ENCODE assay signal across 8 cellular contexts in genomic region chr6:43436577-43437282, GRCh38. TPM values are rescaled to one million over a fixed set of nuclear protein-coding genes. Genes with fewer than 3 reads are reported as not detected.
DNase-seq lines count a peak whose midpoint lies in the region; ATAC-seq and TF ChIP-seq lines count a peak whose summit lies in the region.

No MANE protein-coding gene starts in this region.

- no peaks in the 10 kb centered on the region; the same call in 1 of the 2 replicates for H4K20me1 ChIP-seq in IMR-90 (ENCODE audit: insufficient read depth, low read length)

- H3K9me1 ChIP-seq in IMR-90 (ENCODE audit: insufficient read depth, low read length), result peaks cover 18% of the 10 kb centered on the region; the same call in 1 of the 2 replicates

- no peak for TF ChIP-seq CTCF in IMR-90 (conservative IDR thresholded peaks at IDR 0.05; ENCODE audit: low read depth, low read length)
- no peak for TF ChIP-seq CTCF in endodermal cell (conservative IDR thresholded peaks at IDR 0.05)

- H3K4me2 ChIP-seq in IMR-90 (ENCODE audit: low read depth, low read length), result no peak overlapping the region; the same call in 1 of the 2 replicates

- H3K27me3 ChIP-seq in ACC112 (ENCODE audit: insufficient read depth, low read length) (no peaks in the 10 kb centered on the region), IMR-90 (ENCODE audit: control insufficient read depth, insufficient read depth, low read length) (no peaks in the 10 kb centered on the region), endodermal cell (ENCODE audit: control insufficient read depth, insufficient read depth, low read length, poor library complexity, severe bottlenecking) (no peaks in the 10 kb centered on the region), muscle layer of colon (ENCODE audit: control insufficient read depth in 1 of 2, insufficient read depth in 2 of 2, low read length in 2 of 2) (no peaks in the 10 kb centered on the region)

- dilution Hi-C loops in IMR-90 (cut with HindIII; ENCODE audit: low sequenced_read_pairs, unreplicated experiment), result no loop called here

- in situ Hi-C loops in IMR-90 (cut with MboI; ENCODE audit: low sequenced_read_pairs), result no loop called here

- H2BK120ac ChIP-seq in IMR-90 (ENCODE audit: low read depth, low read length), result no peak overlapping the region

- CTCF ChIA-PET in IMR-90 (lab: Yijun Ruan, JAX), result interaction anchor here (0.6 kb wide), 2 partner anchors 18 to 240 kb away, joined by 3 to 5 read pairs; no protein-coding TSS in a partner anchor

- no TSS peak for BruUV-seq in IMR-90 (replicated peaks; lab: Mats Ljungman, UMichigan)

- no peaks in the 10 kb centered on the region for H3K4me1 Mint-ChIP-seq in endodermal cell

- H3K4me1 ChIP-seq in ACC112 (ENCODE audit: control insufficient read depth, insufficient read depth, low read length, unreplicated experiment), result peaks cover 23% of the 10 kb centered on the region
- H3K4me1 ChIP-seq in IMR-90 (ENCODE audit: control insufficient read depth, insufficient read depth, low read length), result peaks cover 16% of the 10 kb centered on the region
- no peaks in the 10 kb centered on the region for H3K4me1 ChIP-seq in endodermal cell (ENCODE audit: control insufficient read depth, insufficient read depth, low read length)
- peaks cover 23% of the 10 kb centered on the region for H3K4me1 ChIP-seq in muscle layer of colon (ENCODE audit: insufficient read depth, low read length)

- peak overlapping the region; percentile 23 for H4K91ac ChIP-seq in IMR-90 (ENCODE audit: insufficient read depth, low read depth, low read length)

- peak overlapping the region; percentile 25; the same call in 1 of the 2 replicates for H3K56ac ChIP-seq in IMR-90 (ENCODE audit: extremely low read depth, insufficient read depth, low read length)

- peaks cover 3 to 5% of the 10 kb centered on the region in 2 experiments; a peak in 2 of 4 replicates for H3K79me1 ChIP-seq in IMR-90 (ENCODE audit: low read depth in 1 of 2, low read length in 2 of 2)

- peak overlapping the region; percentile 4 for H2AK9ac ChIP-seq in IMR-90 (replicated peaks; ENCODE audit: low read depth, low read length, poor library complexity)

- whole genome bisulfite sequencing in IMR-90 (ENCODE audit: extremely low coverage in 2 of 2, insufficient read length in 1 of 2), 2 experiments, result 71% methylated on average over 1 of the region's 5 CpGs; no CpG with 5 or more reads in 1 of the 2 experiments
- 83 to 93% methylated on average over 3 to 5 of the region's 5 CpGs for WGBS in endodermal cell (ENCODE audit: insufficient coverage in 1 of 2, insufficient read length in 1 of 2), 2 experiments

- H3K36me3 Mint-ChIP-seq in endodermal cell (ENCODE audit: low read depth), result peaks cover 31% of the 10 kb centered on the region

- no peak overlapping the region for H2BK5ac ChIP-seq in IMR-90 (ENCODE audit: low read depth, low read length, poor library complexity, severe bottlenecking)

- H3K14ac ChIP-seq in IMR-90 (replicated peaks; ENCODE audit: low read depth, low read length), result no peak overlapping the region

- 0 out of 2 replicates have a peak overlapping the region, but pooled peaks have one; percentile 4 for H3K27ac ChIP-seq in ACC112 (ENCODE audit: low read depth, low read length)
- H3K27ac ChIP-seq in IMR-90 (ENCODE audit: insufficient read depth, low read length), result peak overlapping the region; percentile 68; the same call in 1 of the 2 replicates
- no peak overlapping the region for H3K27ac ChIP-seq in endodermal cell (ENCODE audit: low read depth, low read length)
- peak overlapping the region; percentile 60 for H3K27ac ChIP-seq in muscle layer of colon (ENCODE audit: low read depth, low read length)

- no peak overlapping the region; the same call in 1 of the 2 replicates for H4K5ac ChIP-seq in IMR-90 (ENCODE audit: low read depth, low read length)

- H3K9me3 ChIP-seq in IMR-90 (ENCODE audit: control insufficient read depth, insufficient read depth, low read length) (no peaks in the 10 kb centered on the region), endodermal cell (ENCODE audit: control insufficient read depth, low read length) (no peaks in the 10 kb centered on the region), muscle layer of colon (ENCODE audit: low read length) (no peaks in the 10 kb centered on the region)

- peak overlapping the region; percentile 4 for H3K4ac ChIP-seq in IMR-90 (ENCODE audit: low read depth, low read length)

- TF ChIP-seq RAD21 in IMR-90 (IDR thresholded peaks at IDR 0.05; ENCODE audit: low read length), result no peak

- no peaks in the 10 kb centered on the region for H3K79me2 ChIP-seq in ACC112 (ENCODE audit: control insufficient read depth, insufficient read depth, low read length, unreplicated experiment)

- H3K18ac ChIP-seq in IMR-90 (ENCODE audit: low read depth, low read length), result no peak overlapping the region; the same call in 1 of the 2 replicates

- no peaks in the 10 kb centered on the region for H3K9me3 Mint-ChIP-seq in endodermal cell

- DNase-seq in IMR-90 (peak; percentile 65), endodermal cell (no peak), middle frontal gyrus (ENCODE audit: extremely low spot score, low spot score) (no peak), OCI-M2 (lab: John Stamatoyannopoulos, UW; ENCODE audit: unreplicated experiment) (no peak)

- intact Hi-C loops in IMR-90 (cut with micrococcal nuclease), result loop anchor here (1.0 kb wide), 1 partner anchor 41 kb away; the partner anchor contains the start of gene TJAP1

- POLR2A ChIA-PET in IMR-90 (lab: Charles Lee; ENCODE audit: unreplicated experiment), result interaction anchor here (0.6 kb wide), 2 partner anchors 16 to 37 kb away, joined by 3 to 4 read pairs; no protein-coding TSS in a partner anchor

- no peak overlapping the region for H3K4me3 Mint-ChIP-seq in endodermal cell

- 0 out of 2 replicates have a peak overlapping the region, but pooled peaks have one; percentile 46 for H2AK5ac ChIP-seq in IMR-90 (ENCODE audit: low read depth, low read length)

- no peak overlapping the region for H2BK20ac ChIP-seq in IMR-90 (ENCODE audit: low read depth, low read length)

- TF ChIP-seq POLR2A in IMR-90 (IDR thresholded peaks at IDR 0.05; ENCODE audit: low read depth, low read length), result no peak

- H3K27ac Mint-ChIP-seq in endodermal cell, result peak overlapping the region; percentile 70

- H3K27me3 Mint-ChIP-seq in endodermal cell (ENCODE audit: insufficient read depth), result no peaks in the 10 kb centered on the region

- H3K4me3 ChIP-seq in ACC112 (ENCODE audit: low read depth, low read length), result no peak overlapping the region
- no peak overlapping the region for H3K4me3 ChIP-seq in IMR-90 (ENCODE audit: insufficient read depth, low read depth, low read length)
- H3K4me3 ChIP-seq in endodermal cell (ENCODE audit: low read length), result no peak overlapping the region
- H3K4me3 ChIP-seq in muscle layer of colon (ENCODE audit: low read depth in 1 of 2, low read length in 2 of 2), result no peak overlapping the region

- peak; percentile 74 for ATAC-seq in IMR-90 (ENCODE audit: low read depth)
- ATAC-seq in HG03520 (IDR thresholded peaks at IDR 0.05; ENCODE audit: unreplicated experiment), result no peak
- no peak for ATAC-seq in GM21390 (IDR thresholded peaks at IDR 0.05; ENCODE audit: unreplicated experiment)

- H3K9ac ChIP-seq in IMR-90 (ENCODE audit: low read depth, low read length) (peak overlapping the region; percentile 21; the same call in 1 of the 2 replicates), endodermal cell (ENCODE audit: extremely low read depth, low read length, poor library complexity, severe bottlenecking) (no peak overlapping the region), muscle layer of colon (ENCODE audit: low read length) (no peak overlapping the region)

- H2AFZ ChIP-seq in ACC112 (ENCODE audit: low read length, unreplicated experiment) (no peak overlapping the region), IMR-90 (replicated peaks; ENCODE audit: low read length, poor library complexity) (no peak overlapping the region)

- no peak overlapping the region for H2BK15ac ChIP-seq in IMR-90 (ENCODE audit: low read depth, low read length)

- H3K23ac ChIP-seq in IMR-90 (ENCODE audit: low read depth, low read length), result no peak overlapping the region

- H3K36me3 ChIP-seq in ACC112 (ENCODE audit: insufficient read depth, low read length), result peaks cover 11% of the 10 kb centered on the region; the same call in 1 of the 2 replicates
- H3K36me3 ChIP-seq in IMR-90 (ENCODE audit: control insufficient read depth, insufficient read depth, low read length), result peaks cover 26% of the 10 kb centered on the region
- peaks cover 24% of the 10 kb centered on the region for H3K36me3 ChIP-seq in endodermal cell (ENCODE audit: control insufficient read depth, insufficient read depth, low read length)
- peaks cover 39% of the 10 kb centered on the region for H3K36me3 ChIP-seq in muscle layer of colon (ENCODE audit: insufficient read depth, low read length)

- peak overlapping the region in 1 of 2 experiments; percentile 49; a peak in 1 of 4 replicates for H4K8ac ChIP-seq in IMR-90 (ENCODE audit: low read depth in 2 of 2, low read length in 2 of 2)

TF ChIP-seq in IMR-90, 13 proteins besides CTCF, POLR2A, EP300 and RAD21 (continues in another document):
- TF ChIP-seq RFX5 (IDR thresholded peaks at IDR 0.05; ENCODE audit: low read depth, low read length), result no peak
- no peak for TF ChIP-seq MAFK (IDR thresholded peaks at IDR 0.05; ENCODE audit: low read depth, low read length)

RNA-seq across cellular contexts. Expression of gene ABCC10, which starts 9.4 kb away (rescaled TPM):
- total RNA-seq in IMR-90 (2012; rRNA removed), result 4.7 and 7.0 TPM in 2 replicates
- 26.3 and 28.0 TPM in 2 replicates for polyA plus RNA-seq in IMR-90 (2012; rRNA removed)
- polyA plus RNA-seq in IMR-90 (2012; cell fraction: cytosol; rRNA removed), result 12.0 and 19.1 TPM in 2 replicates
- polyA plus RNA-seq in IMR-90 (2012; cell fraction: nucleus; rRNA removed; ENCODE audit: low replicate concordance), result 49.8 and 115 TPM in 2 replicates
- total RNA-seq in endodermal cell, result 10 to 100 TPM; 34.1 to 44.8 TPM
- 26.7 TPM for polyA plus RNA-seq in endodermal cell (2013, experiment 1 of 2)
- 25.0 TPM for polyA plus RNA-seq in endodermal cell (2013, experiment 2 of 2)

RNA-seq across cellular contexts. Expression of gene DLK2, which starts 18.6 kb away (rescaled TPM):
- total RNA-seq in IMR-90 (2012; rRNA removed), result 0.90 and 1.1 TPM in 2 replicates
- 2.8 and 3.0 TPM in 2 replicates for polyA plus RNA-seq in IMR-90 (2012; rRNA removed)
- polyA plus RNA-seq in IMR-90 (2012; cell fraction: cytosol; rRNA removed), result 5.5 and 6.7 TPM in 2 replicates
- polyA plus RNA-seq in IMR-90 (2012; cell fraction: nucleus; rRNA removed; ENCODE audit: low replicate concordance), result 1.4 and 4.8 TPM in 2 replicates
- total RNA-seq in endodermal cell, result not detected
- 0.68 TPM for polyA plus RNA-seq in endodermal cell (2013, experiment 1 of 2)
- polyA plus RNA-seq in endodermal cell (2013, experiment 2 of 2), result 0.46 TPM

RNA-seq across cellular contexts. Expression of gene TJAP1, which starts 40.6 kb away (rescaled TPM):
- total RNA-seq in IMR-90 (2012; rRNA removed) (12.2 and 12.5 TPM in 2 replicates), endodermal cell (10 to 100 TPM; 44.3 to 50.2 TPM)
- polyA plus RNA-seq in IMR-90 (2012; rRNA removed), result 34.2 and 35.8 TPM in 2 replicates
- 32.2 and 36.9 TPM in 2 replicates for polyA plus RNA-seq in IMR-90 (2012; cell fraction: cytosol; rRNA removed)
- 136 and 192 TPM in 2 replicates for polyA plus RNA-seq in IMR-90 (2012; cell fraction: nucleus; rRNA removed; ENCODE audit: low replicate concordance)
- polyA plus RNA-seq in endodermal cell (2013, experiment 1 of 2), result 42.1 TPM
- 33.3 TPM for polyA plus RNA-seq in endodermal cell (2013, experiment 2 of 2)
